In genomic region chr6:130896249-130896648, GRCh38 we compare ENCODE assay signal across 19 cellular contexts.
"Had no signal": no experiment of that assay in that cellular context is flagged by ENCODE, and none has a peak within 500 bp of the region (broad histone marks: within the 10 kb centered on the region; RNA-seq: fewer than 3 reads in every experiment).

No MANE protein-coding gene starts in this region.

- DNase-seq: activated B cell treated with CpG ODN at 0.5 μM for 24 hours; activated CD4-positive, alpha-beta memory T cell treated with anti-CD3 and anti-CD28 coated beads for 36 hours; activated CD4-positive, alpha-beta T cell treated with anti-CD3 and anti-CD28 coated beads for 4 hours; activated naive CD8-positive, alpha-beta T cell treated with anti-CD3 and anti-CD28 coated beads for 36 hours; brain microvascular endothelial cell; central memory CD4-positive, alpha-beta T cell; erythroblast; heart right ventricle; immature natural killer cell; mesendoderm; natural killer cell; sigmoid colon; spleen; stimulated activated CD4-positive, alpha-beta T cell treated with anti-CD3 and anti-CD28 coated beads, Interleukin-4, amount 100 ng/mL, for 4 hours; thyroid gland had no signal

- H3K4me1 Mint-ChIP-seq: activated naive CD8-positive, alpha-beta T cell treated with anti-CD3 and anti-CD28 coated beads for 36 hours; immature natural killer cell; natural killer cell had no signal

- H3K4me1 ChIP-seq: pancreas, thyroid gland had no signal

- H3K27me3 ChIP-seq: brain microvascular endothelial cell, heart right ventricle, pancreas, sigmoid colon, spleen, thyroid gland had no signal

- H3K4me3 ChIP-seq: coronary artery, heart right ventricle, pancreas, sigmoid colon, spleen, thyroid gland had no signal

- H3K9me3 Mint-ChIP-seq: activated B cell treated with CpG ODN at 0.5 μM for 24 hours; activated CD4-positive, alpha-beta memory T cell treated with anti-CD3 and anti-CD28 coated beads for 36 hours; activated naive CD8-positive, alpha-beta T cell treated with anti-CD3 and anti-CD28 coated beads for 36 hours; immature natural killer cell; natural killer cell; stimulated activated memory B cell treated with anti-CD40 and anti-IgM and Interleukin-4, amounts not matched to agents 10 μg/mL and 1 μg/mL and 100 μg/mL, for 72 hours; T-helper 2 cell treated with Interferon-gamma antibody and Interleukin-4, amounts not matched to agents 5 μg/mL and 100 μg/mL, for 36 hours had no signal

- H3K36me3 ChIP-seq: brain microvascular endothelial cell, pancreas had no signal

- H3K27me3 Mint-ChIP-seq: activated B cell treated with CpG ODN at 0.5 μM for 24 hours; activated CD4-positive, alpha-beta memory T cell treated with anti-CD3 and anti-CD28 coated beads for 36 hours; activated naive CD8-positive, alpha-beta T cell treated with anti-CD3 and anti-CD28 coated beads for 36 hours; stimulated activated memory B cell treated with anti-CD40 and anti-IgM and Interleukin-4, amounts not matched to agents 10 μg/mL and 1 μg/mL and 100 μg/mL, for 72 hours had no signal

- H3K27ac ChIP-seq: brain microvascular endothelial cell, coronary artery, heart right ventricle, pancreas, sigmoid colon, spleen, thyroid gland had no signal

- H3K27ac Mint-ChIP-seq: activated B cell treated with CpG ODN at 0.5 μM for 24 hours; activated CD4-positive, alpha-beta memory T cell treated with anti-CD3 and anti-CD28 coated beads for 36 hours; activated naive CD8-positive, alpha-beta T cell treated with anti-CD3 and anti-CD28 coated beads for 36 hours; immature natural killer cell; natural killer cell; stimulated activated memory B cell treated with anti-CD40 and anti-IgM and Interleukin-4, amounts not matched to agents 10 μg/mL and 1 μg/mL and 100 μg/mL, for 72 hours; T-helper 2 cell treated with Interferon-gamma antibody and Interleukin-4, amounts not matched to agents 5 μg/mL and 100 μg/mL, for 36 hours had no signal

- ATAC-seq: heart right ventricle; pancreas; stimulated activated memory B cell treated with anti-CD40 and anti-IgM and Interleukin-4, amounts not matched to agents 10 μg/mL and 1 μg/mL and 100 μg/mL, for 72 hours had no signal

- H3K4me3 Mint-ChIP-seq: activated B cell treated with CpG ODN at 0.5 μM for 24 hours; activated CD4-positive, alpha-beta memory T cell treated with anti-CD3 and anti-CD28 coated beads for 36 hours; activated naive CD8-positive, alpha-beta T cell treated with anti-CD3 and anti-CD28 coated beads for 36 hours; immature natural killer cell; natural killer cell; stimulated activated memory B cell treated with anti-CD40 and anti-IgM and Interleukin-4, amounts not matched to agents 10 μg/mL and 1 μg/mL and 100 μg/mL, for 72 hours; T-helper 2 cell treated with Interferon-gamma antibody and Interleukin-4, amounts not matched to agents 5 μg/mL and 100 μg/mL, for 36 hours had no signal

- H3K9me3 ChIP-seq: heart right ventricle, pancreas, sigmoid colon, spleen, thyroid gland had no signal

- H3K36me3 Mint-ChIP-seq: immature natural killer cell, natural killer cell had no signal
